In genomic region chr19:47603706-47604310, GRCh38 we compare ENCODE assay signal across 20 cellular contexts. TPM values are rescaled to one million over a fixed set of nuclear protein-coding genes. Genes with fewer than 3 reads are reported as not detected.
DNase-seq lines count a peak whose midpoint lies in the region; ATAC-seq, FAIRE-seq and TF ChIP-seq lines count a peak whose summit lies in the region.
"Had no signal": no experiment of that assay in that cellular context is flagged by ENCODE, and none has a peak within 500 bp of the region (broad histone marks: within the 10 kb centered on the region; RNA-seq: fewer than 3 reads in every experiment).

No MANE protein-coding gene starts in this region.

- no peak overlapping the region for H3K4me3 ChIP-seq in K562
- no peak overlapping the region for H3K4me3 ChIP-seq in breast epithelium
- H3K4me3 ChIP-seq: GM23338, Peyer's patch, SJSA1 had no signal

- ATAC-seq in activated naive CD8-positive, alpha-beta T cell treated with anti-CD3 and anti-CD28 coated beads, Interleukin-2, amount 10 ng/mL, durations not matched to agents 7 days and 5 days (ENCODE audit: low read depth): no peak
- ATAC-seq in CD4-positive, alpha-beta T cell (ENCODE audit: poor library complexity): no peak
- ATAC-seq in K562: no peak
- ATAC-seq: GM23338, HCT116 had no signal

- peaks cover 26% of the 10 kb centered on the region for H3K4me1 Mint-ChIP-seq in activated naive CD8-positive, alpha-beta T cell treated with anti-CD3 and anti-CD28 coated beads, Interleukin-2, amount 10 ng/mL, durations not matched to agents 7 days and 5 days
- peaks cover 22% of the 10 kb centered on the region for H3K4me1 Mint-ChIP-seq in activated naive CD8-positive, alpha-beta T cell treated with anti-CD3 and anti-CD28 coated beads for 36 hours
- peaks cover 23% of the 10 kb centered on the region for H3K4me1 Mint-ChIP-seq in CD4-positive, alpha-beta T cell (ENCODE audit: low read depth)
- peaks cover 10% of the 10 kb centered on the region for H3K4me1 Mint-ChIP-seq in progenitor cell of endocrine pancreas (ENCODE audit: low read depth)

- H3K36me3 ChIP-seq in K562 (ENCODE audit: control insufficient read depth, insufficient read depth, low read length): no peaks in the 10 kb centered on the region
- H3K36me3 ChIP-seq in breast epithelium: no peaks in the 10 kb centered on the region
- H3K36me3 ChIP-seq: Peyer's patch had no signal

- peaks cover 9% of the 10 kb centered on the region for H3K79me2 ChIP-seq in K562 (ENCODE audit: control insufficient read depth, insufficient read depth, low read length)

- no peaks in the 10 kb centered on the region for H3K9me3 Mint-ChIP-seq in activated naive CD8-positive, alpha-beta T cell treated with anti-CD3 and anti-CD28 coated beads, Interleukin-2, amount 10 ng/mL, durations not matched to agents 7 days and 5 days
- H3K9me3 Mint-ChIP-seq in activated naive CD8-positive, alpha-beta T cell treated with anti-CD3 and anti-CD28 coated beads for 36 hours: no peaks in the 10 kb centered on the region
- no peaks in the 10 kb centered on the region for H3K9me3 Mint-ChIP-seq in CD4-positive, alpha-beta T cell
- no peaks in the 10 kb centered on the region for H3K9me3 Mint-ChIP-seq in progenitor cell of endocrine pancreas (ENCODE audit: low read depth)
- H3K9me3 Mint-ChIP-seq: GM23338 had no signal

- CTCF ChIA-PET in CD4-positive, alpha-beta T cell (lab: Charles Lee): interaction anchor here (0.6 kb wide), 1 partner anchor 34 kb away, joined by 7 read pairs; no protein-coding TSS in a partner anchor
- CTCF ChIA-PET in K562 (lab: Yijun Ruan, JAX; ENCODE audit: low intra/inter-chr PET ratio): no interaction called here

- H3K36me3 Mint-ChIP-seq in activated naive CD8-positive, alpha-beta T cell treated with anti-CD3 and anti-CD28 coated beads, Interleukin-2, amount 10 ng/mL, durations not matched to agents 7 days and 5 days: peaks cover 5% of the 10 kb centered on the region
- peaks cover 9% of the 10 kb centered on the region for H3K36me3 Mint-ChIP-seq in activated naive CD8-positive, alpha-beta T cell treated with anti-CD3 and anti-CD28 coated beads for 36 hours
- H3K36me3 Mint-ChIP-seq in CD4-positive, alpha-beta T cell (ENCODE audit: low read depth): peaks cover under 1% of the 10 kb centered on the region
- no peaks in the 10 kb centered on the region for H3K36me3 Mint-ChIP-seq in progenitor cell of endocrine pancreas (ENCODE audit: insufficient read depth)

- H3K9me1 ChIP-seq in K562 (ENCODE audit: control insufficient read depth, insufficient read depth, low read length): no peaks in the 10 kb centered on the region

- TF ChIP-seq EP300 in K562 (IDR thresholded peaks at IDR 0.05; ENCODE audit: low read length): no peak

- no peaks in the 10 kb centered on the region for H3K27me3 ChIP-seq in CD4-positive, alpha-beta T cell (ENCODE audit: control insufficient read depth, insufficient read depth, low read length)
- H3K27me3 ChIP-seq in K562 (ENCODE audit: control insufficient read depth in 2 of 2, insufficient read depth in 2 of 2, low read length in 2 of 2): no peaks in the 10 kb centered on the region
- H3K27me3 ChIP-seq in breast epithelium: no peaks in the 10 kb centered on the region
- H3K27me3 ChIP-seq: Peyer's patch, SJSA1 had no signal

- BruUV-seq in K562 (replicated peaks; lab: Mats Ljungman, UMichigan): no TSS peak

- H3K4me1 ChIP-seq in K562 (replicated peaks in 1 of 2; ENCODE audit: control insufficient read depth in 2 of 2, insufficient read depth in 2 of 2, low read length in 2 of 2) (peaks cover 7 to 24% of the 10 kb centered on the region in 2 experiments; a peak in 4 of 5 replicates), breast epithelium (no peaks in the 10 kb centered on the region)

- H3K4me2 ChIP-seq in K562 (ENCODE audit: insufficient read depth, low read length): no peak overlapping the region
- H3K4me2 ChIP-seq: GM23338 had no signal

- in situ Hi-C loops in K562 (cut with MboI): no loop called here

- H3K27ac ChIP-seq in CD4-positive, alpha-beta T cell (ENCODE audit: low read depth, low read length): no peak overlapping the region
- H3K27ac ChIP-seq in K562 (ENCODE audit: extremely low read depth, low read depth, low read length): no peak overlapping the region
- no peak overlapping the region for H3K27ac ChIP-seq in breast epithelium
- H3K27ac ChIP-seq: Peyer's patch, SJSA1 had no signal

- H3K4me3 Mint-ChIP-seq in activated naive CD8-positive, alpha-beta T cell treated with anti-CD3 and anti-CD28 coated beads, Interleukin-2, amount 10 ng/mL, durations not matched to agents 7 days and 5 days: no peak overlapping the region
- no peak overlapping the region for H3K4me3 Mint-ChIP-seq in activated naive CD8-positive, alpha-beta T cell treated with anti-CD3 and anti-CD28 coated beads for 36 hours
- H3K4me3 Mint-ChIP-seq in CD4-positive, alpha-beta T cell: peak overlapping the region; percentile 46
- peak overlapping the region; percentile 29 for H3K4me3 Mint-ChIP-seq in progenitor cell of endocrine pancreas (ENCODE audit: low read depth)
- H3K4me3 Mint-ChIP-seq: GM23338 had no signal

- intact Hi-C loops in CD4-positive, alpha-beta T cell (cut with DNase I, micrococcal nuclease): loop anchor here (10.0 kb wide), 2 partner anchors 169 to 329 kb away; partner anchors contain the start of gene INAFM1 (in 1 of the 2)
- intact Hi-C loops in K562 (cut with micrococcal nuclease): loop anchor here (5.0 to 10.0 kb wide), 3 partner anchors 87 to 159 kb away; partner anchors contain the start of gene NAPA
- intact Hi-C loops in breast epithelium (cut with DNase I; ENCODE audit: low total_unique reads): no loop called here

- no peak for TF ChIP-seq RAD21 in K562 (CRISPR knock-in tag; conservative IDR thresholded peaks at IDR 0.05 in 1 of 2, IDR thresholded peaks at IDR 0.05 in 1 of 2)

- WGBS in K562 (ENCODE audit: insufficient coverage, low coverage, missing lambda C conversion rate): 20% methylated on average over 9 of the region's 9 CpGs

- POLR2A ChIA-PET in activated naive CD8-positive, alpha-beta T cell treated with anti-CD3 and anti-CD28 coated beads, Interleukin-2, amount 10 ng/mL, durations not matched to agents 7 days and 5 days (lab: Charles Lee): interaction anchor here (1.2 kb wide), 1 partner anchor 126 kb away, joined by 3 read pairs; no protein-coding TSS in a partner anchor
- POLR2A ChIA-PET in CD4-positive, alpha-beta T cell (lab: Charles Lee): no interaction called here
- POLR2A ChIA-PET in K562 (lab: Yijun Ruan, JAX): interaction anchor here (0.5 to 1.1 kb wide), 4 partner anchors 10 to 64 kb away, joined by 3 read pairs; no protein-coding TSS in a partner anchor

- no peak overlapping the region for H3K9ac ChIP-seq in K562 (ENCODE audit: insufficient read depth in 1 of 2, low read depth in 2 of 2, low read length in 2 of 2)

- no peaks in the 10 kb centered on the region for H3K9me3 ChIP-seq in CD4-positive, alpha-beta T cell (ENCODE audit: control insufficient read depth, low read length)
- H3K9me3 ChIP-seq in K562 (replicated peaks; ENCODE audit: control insufficient read depth, insufficient read depth, low read depth, low read length) (no peaks in the 10 kb centered on the region), breast epithelium (no peaks in the 10 kb centered on the region)
- H3K9me3 ChIP-seq: Peyer's patch, SJSA1 had no signal

- DNase-seq in activated naive CD8-positive, alpha-beta T cell treated with anti-CD3 and anti-CD28 coated beads, Interleukin-2, amount 10 ng/mL, durations not matched to agents 7 days and 5 days: no peak
- DNase-seq in activated naive CD8-positive, alpha-beta T cell treated with anti-CD3 and anti-CD28 coated beads for 36 hours: no peak
- no peak for DNase-seq in CD4-positive, alpha-beta T cell
- DNase-seq in K562 (ENCODE audit: extremely low read depth in 1 of 4, low spot score in 3 of 4) (peak in 1 of 4 experiments; percentile 29), progenitor cell of endocrine pancreas (ENCODE audit: low spot score, unreplicated experiment) (no peak), HK-2 (ENCODE audit: unreplicated experiment) (no peak), breast epithelium (ENCODE audit: low spot score in 2 of 2) (no peak)
- DNase-seq: AML-193; GF-D8; MM.1S; NCI-H1092 treated with DMSO at 0.1 percent for 48 hours; NCI-H1694; NCI-H2081 treated with DMSO at 0.1 percent for 48 hours; NK-92 treated with Interleukin-12 subunit alpha and Interleukin-12 subunit beta, amount 100 ng/mL, for 24 hours; Peyer's patch had no signal

- no peaks in the 10 kb centered on the region for H4K20me1 ChIP-seq in K562 (replicated peaks; ENCODE audit: control insufficient read depth, insufficient read depth, low read length)

- peak overlapping the region; percentile 80; the same call in 1 of the 2 replicates for H2AFZ ChIP-seq in K562 (ENCODE audit: low read depth, low read length)
- H2AFZ ChIP-seq: GM23338 had no signal

- peaks cover 15% of the 10 kb centered on the region for H3K27me3 Mint-ChIP-seq in activated naive CD8-positive, alpha-beta T cell treated with anti-CD3 and anti-CD28 coated beads, Interleukin-2, amount 10 ng/mL, durations not matched to agents 7 days and 5 days
- peaks cover 3% of the 10 kb centered on the region for H3K27me3 Mint-ChIP-seq in activated naive CD8-positive, alpha-beta T cell treated with anti-CD3 and anti-CD28 coated beads for 36 hours
- H3K27me3 Mint-ChIP-seq in CD4-positive, alpha-beta T cell: no peaks in the 10 kb centered on the region
- H3K27me3 Mint-ChIP-seq in progenitor cell of endocrine pancreas: peaks cover 11% of the 10 kb centered on the region

- no peak for FAIRE-seq in K562 (lab: Jason Lieb, UNC)

- TF ChIP-seq POLR2A in K562 (conservative IDR thresholded peaks at IDR 0.05) (no peak), breast epithelium (IDR thresholded peaks at IDR 0.05) (no peak)

- no peak for TF ChIP-seq CTCF in CD4-positive, alpha-beta T cell (IDR thresholded peaks at IDR 0.05)
- TF ChIP-seq CTCF in K562 (IDR thresholded peaks at IDR 0.05 in 2 of 3, conservative IDR thresholded peaks at IDR 0.05 in 1 of 3; ENCODE audit: insufficient read depth in 2 of 3, low read depth in 1 of 3, low read length in 3 of 3) (no peak), progenitor cell of endocrine pancreas (IDR thresholded peaks at IDR 0.05; ENCODE audit: unreplicated experiment) (no peak), breast epithelium (IDR thresholded peaks at IDR 0.05) (no peak)

- H3K27ac Mint-ChIP-seq in activated naive CD8-positive, alpha-beta T cell treated with anti-CD3 and anti-CD28 coated beads, Interleukin-2, amount 10 ng/mL, durations not matched to agents 7 days and 5 days: peak overlapping the region; percentile 58
- H3K27ac Mint-ChIP-seq in activated naive CD8-positive, alpha-beta T cell treated with anti-CD3 and anti-CD28 coated beads for 36 hours: no peak overlapping the region
- peak overlapping the region; percentile 58 for H3K27ac Mint-ChIP-seq in CD4-positive, alpha-beta T cell
- no peak overlapping the region for H3K27ac Mint-ChIP-seq in progenitor cell of endocrine pancreas
- H3K27ac Mint-ChIP-seq: GM23338 had no signal

RNA-seq across cellular contexts. Expression of gene BICRA, which starts 5.1 kb away (rescaled TPM):
- 10 to 100 TPM; 22.6 to 28.4 TPM for total RNA-seq in activated naive CD8-positive, alpha-beta T cell treated with anti-CD3 and anti-CD28 coated beads, Interleukin-2, amount 10 ng/mL, durations not matched to agents 7 days and 5 days
- 10 to 100 TPM in 1 of 2 experiments, 1 to 10 TPM in 1; 8.9 to 10.2 TPM for total RNA-seq in activated naive CD8-positive, alpha-beta T cell treated with anti-CD3 and anti-CD28 coated beads for 36 hours
- 10 to 100 TPM; 21.2 to 22.0 TPM for total RNA-seq in CD4-positive, alpha-beta T cell
- total RNA-seq in K562 (2011; cell fraction: chromatin; rRNA removed; ENCODE audit: low replicate concordance): 9.5 and 15.2 TPM in 2 replicates
- 8.5 and 9.6 TPM in 2 replicates for total RNA-seq in K562 (2011; cell fraction: nucleolus; rRNA removed)
- total RNA-seq in K562 (2011; cell fraction: nucleoplasm; rRNA removed): 8.5 and 11.8 TPM in 2 replicates
- total RNA-seq in K562 (2014; rRNA removed): 1.0 and 1.2 TPM in 2 replicates
- total RNA-seq in K562 (2014; rRNA removed; fragmentation: Illumina TruSeq; extraction: Trizol): 0.87 and 1.6 TPM in 2 replicates
- 1.4 and 1.5 TPM in 2 replicates for total RNA-seq in K562 (2015; rRNA removed; fragmentation: Illumina TruSeq; extraction: Trizol)
- 8.8 and 9.0 TPM in 2 replicates for total RNA-seq in K562 (2021)
- polyA plus RNA-seq in K562 (2011; rRNA removed): 0.26 and 0.51 TPM in 2 replicates
- 0.29 and 0.31 TPM in 2 replicates for polyA plus RNA-seq in K562 (2011; cell fraction: cytosol; rRNA removed)
- polyA plus RNA-seq in K562 (2011; cell fraction: nucleus; rRNA removed): 2.0 and 2.6 TPM in 2 replicates
- polyA plus RNA-seq in K562 (2012): 5.1 and 5.2 TPM in 2 replicates
- 7.4 and 7.6 TPM in 2 replicates for polyA plus RNA-seq in K562 (2014; fragmentation: Illumina TruSeq; extraction: Trizol)
- polyA plus RNA-seq in K562 (2014; fragmentation: Nextera tagmentation; extraction: Ambion mirVana): under 1 TPM; 0.01 to 0.07 TPM
- polyA plus RNA-seq in K562 (2014; rRNA removed): 1.7 and 2.7 TPM in 2 replicates
- polyA minus RNA-seq in K562 (2011; rRNA and poly(A)+ RNA removed): 0.90 and 1.2 TPM in 2 replicates
- 1.2 and 1.3 TPM in 2 replicates for polyA minus RNA-seq in K562 (2011; cell fraction: cytosol; rRNA and poly(A)+ RNA removed)
- 3.1 and 4.8 TPM in 2 replicates for polyA minus RNA-seq in K562 (2011; cell fraction: nucleus; rRNA and poly(A)+ RNA removed)
- 31.9 and 37.4 TPM in 2 replicates for total RNA-seq in progenitor cell of endocrine pancreas
- 1 to 10 TPM; 4.2 to 8.3 (median 7.5) TPM for total RNA-seq in breast epithelium

RNA-seq across cellular contexts. Expression of gene ZNF541, which starts 30.9 kb away (rescaled TPM):
- total RNA-seq in activated naive CD8-positive, alpha-beta T cell treated with anti-CD3 and anti-CD28 coated beads, Interleukin-2, amount 10 ng/mL, durations not matched to agents 7 days and 5 days: 1 to 10 TPM in 1 of 2 experiments, under 1 TPM in 1; 0.30 to 1.2 TPM
- total RNA-seq in activated naive CD8-positive, alpha-beta T cell treated with anti-CD3 and anti-CD28 coated beads for 36 hours: under 1 TPM; 0.19 to 0.22 TPM
- under 1 TPM; 0.81 to 0.88 TPM for total RNA-seq in CD4-positive, alpha-beta T cell
- total RNA-seq in K562 (2011; cell fraction: chromatin; rRNA removed; ENCODE audit: low replicate concordance): not detected in 2 replicates
- total RNA-seq in K562 (2011; cell fraction: nucleolus; rRNA removed): not detected in 2 replicates
- not detected in 2 replicates for total RNA-seq in K562 (2011; cell fraction: nucleoplasm; rRNA removed)
- total RNA-seq in K562 (2014; rRNA removed): 0.09 and 0.12 TPM in 2 replicates
- total RNA-seq in K562 (2014; rRNA removed; fragmentation: Illumina TruSeq; extraction: Trizol): 0.03 and 0.04 TPM in 2 replicates
- total RNA-seq in K562 (2015; rRNA removed; fragmentation: Illumina TruSeq; extraction: Trizol): 0.08 and 0.11 TPM in 2 replicates
- 0.04 and 0.16 TPM in 2 replicates for total RNA-seq in K562 (2021)
- polyA plus RNA-seq in K562 (2011; rRNA removed): 0.06 and 0.15 TPM in 2 replicates
- polyA plus RNA-seq in K562 (2011; cell fraction: cytosol; rRNA removed): 0.10 and 0.15 TPM in 2 replicates
- polyA plus RNA-seq in K562 (2011; cell fraction: nucleus; rRNA removed): 0.07 TPM in 1 of 2 replicates, not detected in the other
- 0.14 and 0.37 TPM in 2 replicates for polyA plus RNA-seq in K562 (2012)
- 0.07 TPM in 1 of 2 replicates, not detected in the other for polyA plus RNA-seq in K562 (2014; fragmentation: Illumina TruSeq; extraction: Trizol)
- under 1 TPM in 1 of 2 experiments, not detected in 1; 0.04 TPM for polyA plus RNA-seq in K562 (2014; fragmentation: Nextera tagmentation; extraction: Ambion mirVana)
- 0.03 and 0.04 TPM in 2 replicates for polyA plus RNA-seq in K562 (2014; rRNA removed)
- polyA minus RNA-seq in K562 (2011; rRNA and poly(A)+ RNA removed): not detected in 2 replicates
- not detected in 2 replicates for polyA minus RNA-seq in K562 (2011; cell fraction: cytosol; rRNA and poly(A)+ RNA removed)
- not detected in 2 replicates for polyA minus RNA-seq in K562 (2011; cell fraction: nucleus; rRNA and poly(A)+ RNA removed)
- not detected in 2 replicates for total RNA-seq in progenitor cell of endocrine pancreas
- 1 to 10 TPM in 1 of 3 donors, under 1 TPM in 1, not detected in 1; 0.15 to 1.4 TPM for total RNA-seq in breast epithelium
- total RNA-seq: LHCN-M2, NCI-H460, Peyer's patch, SJSA1 had no signal

Comparison
In these comparisons a context has a peak if more than half of its experiments do, and no peak if none do; other contexts are left out.
1. H3K27ac Mint-ChIP-seq: peak in activated naive CD8-positive, alpha-beta T cell treated with anti-CD3 and anti-CD28 coated beads, Interleukin-2, amount 10 ng/mL, durations not matched to agents 7 days and 5 days (single experiment) and CD4-positive, alpha-beta T cell (single experiment); none in activated naive CD8-positive, alpha-beta T cell treated with anti-CD3 and anti-CD28 coated beads for 36 hours (single experiment) and progenitor cell of endocrine pancreas (single experiment).
2. H3K4me3 Mint-ChIP-seq: peak in CD4-positive, alpha-beta T cell (single experiment) and progenitor cell of endocrine pancreas (single experiment); none in activated naive CD8-positive, alpha-beta T cell treated with anti-CD3 and anti-CD28 coated beads, Interleukin-2, amount 10 ng/mL, durations not matched to agents 7 days and 5 days (single experiment) and activated naive CD8-positive, alpha-beta T cell treated with anti-CD3 and anti-CD28 coated beads for 36 hours (single experiment).